Comparison of ENCODE assay signal across 8 cellular contexts in the genomic region with DNA sequence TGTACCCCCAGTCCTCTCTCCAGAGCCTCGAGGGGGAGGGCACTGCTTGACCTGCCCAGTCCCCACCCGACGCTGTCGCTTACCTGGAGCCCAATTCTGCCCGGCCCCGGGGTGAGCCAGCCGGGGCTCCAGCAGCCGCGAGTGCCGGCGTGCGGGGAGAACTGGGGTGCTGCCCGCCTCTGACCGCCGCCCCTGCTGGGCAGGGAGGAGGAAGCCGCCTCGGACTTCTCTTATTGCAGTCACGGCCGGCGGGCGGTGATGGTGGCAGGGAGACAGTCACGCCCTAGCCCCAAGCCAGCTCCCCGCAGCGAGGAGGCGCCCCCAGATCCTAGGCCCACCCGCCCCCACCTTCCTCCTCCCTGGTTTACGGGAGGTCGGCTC. TPM values are rescaled to one million over a fixed set of nuclear protein-coding genes. Genes with fewer than 3 reads are reported as not detected.
A peak's percentile ranks its signal among the peaks of the same experiment; 100 is the strongest.
DNase-seq lines count a peak whose midpoint lies in the region; ATAC-seq, FAIRE-seq and TF ChIP-seq lines count a peak whose summit lies in the region.

A gene (minus strand): TSS at position 204 of the 381 bp plus-strand sequence. CDS start 11,269 bp downstream, outside the sequence.

- no peaks in the 10 kb centered on the region for H3K36me3 Mint-ChIP-seq in HFFc6 (ENCODE audit: low read depth)
- peaks cover 15% of the 10 kb centered on the region for H3K36me3 Mint-ChIP-seq in stimulated activated effector memory CD8-positive, alpha-beta T cell treated with anti-CD3 and anti-CD28 coated beads, Interleukin-12 subunit alpha, Interleukin-12 subunit beta, amount 100 ng/mL, for 72 hours

- H3K9me3 Mint-ChIP-seq in HFFc6, result no peaks in the 10 kb centered on the region
- H3K9me3 Mint-ChIP-seq in stimulated activated effector memory CD8-positive, alpha-beta T cell treated with anti-CD3 and anti-CD28 coated beads, Interleukin-12 subunit alpha, Interleukin-12 subunit beta, amount 100 ng/mL, for 72 hours, result no peaks in the 10 kb centered on the region

- no peak for ATAC-seq in stimulated activated effector memory CD8-positive, alpha-beta T cell treated with anti-CD3 and anti-CD28 coated beads, Interleukin-12 subunit alpha, Interleukin-12 subunit beta, amount 100 ng/mL, for 72 hours
- no peak for ATAC-seq in HG03378 (IDR thresholded peaks at IDR 0.05; ENCODE audit: unreplicated experiment)

- peak within 1 kb of the TSS; percentile 31 for H3K4me3 ChIP-seq in astrocyte of the cerebellum (ENCODE audit: low read depth, low read length)

- no peak for FAIRE-seq in H54 (lab: Jason Lieb, UNC)

- H3K4me3 Mint-ChIP-seq in HFFc6, result peak within 1 kb of the TSS; percentile 65
- peak within 1 kb of the TSS; percentile 71 for H3K4me3 Mint-ChIP-seq in stimulated activated effector memory CD8-positive, alpha-beta T cell treated with anti-CD3 and anti-CD28 coated beads, Interleukin-12 subunit alpha, Interleukin-12 subunit beta, amount 100 ng/mL, for 72 hours

- H3K27me3 Mint-ChIP-seq in HFFc6 (ENCODE audit: insufficient read depth), result peaks cover 22% of the 10 kb centered on the region

- DNase-seq in HFFc6 (no peak), astrocyte of the cerebellum (ENCODE audit: low read depth) (no peak), iPS-NIHi7 (ENCODE audit: extremely low spot score) (peak; percentile 7), H54 (ENCODE audit: insufficient read length, low spot score) (no peak), dedifferentiated amniotic fluid mesenchymal stem cell (ENCODE audit: extremely low spot score) (no peak), NCI-H446 (lab: John Stamatoyannopoulos, UW) (no peak)
- DNase-seq in stimulated activated effector memory CD8-positive, alpha-beta T cell treated with anti-CD3 and anti-CD28 coated beads, Interleukin-12 subunit alpha, Interleukin-12 subunit beta, amount 100 ng/mL, for 72 hours (ENCODE audit: low spot score in 2 of 2), result no peak

- peaks cover 11% of the 10 kb centered on the region for H3K4me1 Mint-ChIP-seq in HFFc6 (ENCODE audit: low read depth)
- peaks cover 69% of the 10 kb centered on the region for H3K4me1 Mint-ChIP-seq in stimulated activated effector memory CD8-positive, alpha-beta T cell treated with anti-CD3 and anti-CD28 coated beads, Interleukin-12 subunit alpha, Interleukin-12 subunit beta, amount 100 ng/mL, for 72 hours

- TF ChIP-seq CTCF in HFFc6 (IDR thresholded peaks at IDR 0.05) (no peak), astrocyte of the cerebellum (IDR thresholded peaks at IDR 0.05; ENCODE audit: low read depth, low read length, missing control alignments) (no peak)

- in situ Hi-C loops in astrocyte of the cerebellum (cut with HindIII; ENCODE audit: low sequenced_read_pairs), result no loop called here

- H3K27ac Mint-ChIP-seq in HFFc6, result no peak within 1 kb of the TSS
- H3K27ac Mint-ChIP-seq in stimulated activated effector memory CD8-positive, alpha-beta T cell treated with anti-CD3 and anti-CD28 coated beads, Interleukin-12 subunit alpha, Interleukin-12 subunit beta, amount 100 ng/mL, for 72 hours, result peak within 1 kb of the TSS; percentile 89

- TF ChIP-seq POLR2A in H54 (IDR thresholded peaks at IDR 0.05; ENCODE audit: low read depth, low read length), result no peak

RNA-seq across cellular contexts. Expression of the gene that starts here (rescaled TPM):
- not detected for total RNA-seq in HFFc6 (2021; fragmentation: NEBNext Ultra II Directional; extraction: Animal tissue kit (Norgen Biotek cat#: 25700))
